ENCODE assay signal across 9 cellular contexts in genomic region chr12:113955109-113955970, GRCh38. TPM values are rescaled to one million over a fixed set of nuclear protein-coding genes. Genes with fewer than 3 reads are reported as not detected.
DNase-seq lines count a peak whose midpoint lies in the region; ATAC-seq and TF ChIP-seq lines count a peak whose summit lies in the region.
"Had no signal": no experiment of that assay in that cellular context is flagged by ENCODE, and none has a peak within 500 bp of the region (broad histone marks: within the 10 kb centered on the region; RNA-seq: fewer than 3 reads in every experiment).

No MANE protein-coding gene starts in this region.

- DNase-seq in GM10248 (ENCODE audit: extremely low spot score) (no peak), astrocyte of the spinal cord (ENCODE audit: low read depth, low spot score) (no peak), lung microvascular endothelial cell (ENCODE audit: low read depth in 2 of 2) (peak; percentile 49 to 58), T-helper 2 cell (no peak), cerebellum (ENCODE audit: low spot score) (no peak), NCI-H226 (no peak)
- DNase-seq: amniotic stem cell had no signal

- no peak for ATAC-seq in GM19324 (IDR thresholded peaks at IDR 0.05; ENCODE audit: low FRiP score, unreplicated experiment)

- in situ Hi-C loops in astrocyte of the spinal cord (cut with HindIII; ENCODE audit: low sequenced_read_pairs) = no loop called here

- CTCF ChIA-PET in GM10248 (lab: Yijun Ruan, JAX) = interaction anchor here (1.9 kb wide), 1 partner anchor 11 kb away, joined by 8 read pairs; the partner anchor contains the start of gene RBM19

- POLR2A ChIA-PET in GM10248 (lab: Yijun Ruan, JAX) = no interaction called here

- H3K4me3 ChIP-seq in astrocyte of the spinal cord (ENCODE audit: low read depth, low read length) = no peak overlapping the region

- TF ChIP-seq CTCF in GM10248 (IDR thresholded peaks at IDR 0.05; ENCODE audit: control extremely low read depth, extremely low read depth, low read depth, missing control alignments) (peak; percentile 22), LNCAP (IDR thresholded peaks at IDR 0.05) (peak; percentile 72), astrocyte of the spinal cord (IDR thresholded peaks at IDR 0.05; ENCODE audit: low read depth, low read length) (peak; percentile 65)

RNA-seq across cellular contexts. Expression of gene RBM19, which starts 10.8 kb away (rescaled TPM):
- total RNA-seq in lung microvascular endothelial cell = 9.4 and 13.5 TPM in 2 replicates
- total RNA-seq in cerebellum = 23.7 TPM

Comparison
In these comparisons a context has a peak if more than half of its experiments do, and no peak if none do; other contexts are left out.
1. DNase-seq: peak in lung microvascular endothelial cell (2 of 2); none in GM10248 (single experiment), astrocyte of the spinal cord (single experiment), T-helper 2 cell (0 of 5), cerebellum (single experiment) and NCI-H226 (single experiment).
2. CTCF ChIP-seq: peak in every context shown above with its lines; median percentile 72 in LNCAP; 65 in astrocyte of the spinal cord; 22 in GM10248.